In genomic region chr1:167934407-167935251, GRCh38 we compare ENCODE assay signal across 8 cellular contexts. TPM values are rescaled to one million over a fixed set of nuclear protein-coding genes. Genes with fewer than 3 reads are reported as not detected.
A peak's percentile ranks its signal among the peaks of the same experiment; 100 is the strongest.
DNase-seq lines count a peak whose midpoint lies in the region; ATAC-seq and TF ChIP-seq lines count a peak whose summit lies in the region.

No MANE protein-coding gene starts in this region.

- DNase-seq in activated T-cell treated with anti-CD3 and anti-CD28 coated beads, Interleukin-2, amount 50 U/mL, for 72 hours: no peak
- no peak for DNase-seq in activated T-cell treated with anti-CD3 and anti-CD28 coated beads, Interleukin-2, amount 50 U/mL, for 1 hour
- DNase-seq in SJCRH30 (no peak), DMS 273 treated with DMSO at 0.1 percent for 48 hours (lab: John Stamatoyannopoulos, UW) (no peak)

- peak overlapping the region; percentile 75 for H2AFZ ChIP-seq in parathyroid adenoma

- H3K4me1 Mint-ChIP-seq in activated T-cell treated with anti-CD3 and anti-CD28 coated beads, Interleukin-2, amount 50 U/mL, for 72 hours (ENCODE audit: low read depth): peaks cover 41% of the 10 kb centered on the region

- H3K27ac ChIP-seq in SJCRH30: peak overlapping the region; percentile 97
- peak overlapping the region; percentile 93 to 96 for H3K27ac ChIP-seq in esophagus (ENCODE audit: low read depth in 2 of 2, low read length in 1 of 2)
- H3K27ac ChIP-seq in parathyroid adenoma: peak overlapping the region; percentile 99

- H3K4me3 Mint-ChIP-seq in activated T-cell treated with anti-CD3 and anti-CD28 coated beads, Interleukin-2, amount 50 U/mL, for 72 hours: peak overlapping the region; percentile 88 to 91

- H3K79me2 ChIP-seq in parathyroid adenoma: peaks cover 16% of the 10 kb centered on the region

- peaks cover 5 to 6% of the 10 kb centered on the region in 2 donors for H3K36me3 Mint-ChIP-seq in activated T-cell treated with anti-CD3 and anti-CD28 coated beads, Interleukin-2, amount 50 U/mL, for 72 hours (ENCODE audit: insufficient read depth in 2 of 2)

- H3K9ac ChIP-seq in parathyroid adenoma: no peak overlapping the region

- H3K27ac Mint-ChIP-seq in activated T-cell treated with anti-CD3 and anti-CD28 coated beads, Interleukin-2, amount 50 U/mL, for 72 hours: peak overlapping the region; percentile 85

- no peaks in the 10 kb centered on the region; the same call in 1 of the 2 replicates for H3K4me1 ChIP-seq in SJCRH30
- no peaks in the 10 kb centered on the region for H3K4me1 ChIP-seq in esophagus (ENCODE audit: control insufficient read depth in 2 of 2, insufficient read depth in 2 of 2, low read length in 1 of 2)
- no peaks in the 10 kb centered on the region for H3K4me1 ChIP-seq in parathyroid adenoma

- peak overlapping the region; percentile 71 for H3K4me3 ChIP-seq in SJCRH30
- H3K4me3 ChIP-seq in esophagus (ENCODE audit: low read depth in 1 of 2, low read length in 2 of 2): peak overlapping the region; percentile 82 to 98
- peak overlapping the region; percentile 80 for H3K4me3 ChIP-seq in parathyroid adenoma (ENCODE audit: low read depth, low read length)

- no peak for TF ChIP-seq CTCF in parathyroid adenoma (IDR thresholded peaks at IDR 0.05)

- H3K36me3 ChIP-seq in SJCRH30 (no peaks in the 10 kb centered on the region), esophagus (ENCODE audit: control insufficient read depth in 2 of 2, insufficient read depth in 2 of 2, low read length in 1 of 2) (no peaks in the 10 kb centered on the region), parathyroid adenoma (ENCODE audit: control insufficient read depth, insufficient read depth, low read length) (no peaks in the 10 kb centered on the region)

- H3K9me3 Mint-ChIP-seq in activated T-cell treated with anti-CD3 and anti-CD28 coated beads, Interleukin-2, amount 50 U/mL, for 72 hours: no peaks in the 10 kb centered on the region

- peak overlapping the region; percentile 87 for H3K4me2 ChIP-seq in parathyroid adenoma (ENCODE audit: low read length)

- H3K27me3 Mint-ChIP-seq in activated T-cell treated with anti-CD3 and anti-CD28 coated beads, Interleukin-2, amount 50 U/mL, for 72 hours (ENCODE audit: low read depth): no peaks in the 10 kb centered on the region

- 10 to 15% methylated on average over 4 of the region's 4 CpGs for WGBS in esophagus, 2 donors

- H3K9me3 ChIP-seq in SJCRH30 (replicated peaks) (no peaks in the 10 kb centered on the region), esophagus (ENCODE audit: control insufficient read depth in 2 of 2, insufficient read depth in 1 of 2, low read depth in 1 of 2, low read length in 1 of 2) (no peaks in the 10 kb centered on the region), parathyroid adenoma (ENCODE audit: control insufficient read depth, low read length) (no peaks in the 10 kb centered on the region)

- no peak for ATAC-seq in activated T-cell treated with anti-CD3 and anti-CD28 coated beads, Interleukin-2, amount 50 U/mL, for 72 hours (replicated peaks in 1 of 2)
- ATAC-seq in HG03025 (IDR thresholded peaks at IDR 0.05; ENCODE audit: low FRiP score, unreplicated experiment) (no peak), GM19324 (IDR thresholded peaks at IDR 0.05; ENCODE audit: low FRiP score, unreplicated experiment) (no peak)

- H3K27me3 ChIP-seq in SJCRH30: no peaks in the 10 kb centered on the region
- H3K27me3 ChIP-seq in esophagus (ENCODE audit: control insufficient read depth in 1 of 2, insufficient read depth in 2 of 2, low read length in 2 of 2): no peaks in the 10 kb centered on the region
- no peaks in the 10 kb centered on the region for H3K27me3 ChIP-seq in parathyroid adenoma (ENCODE audit: control insufficient read depth, insufficient read depth, low read length)

RNA-seq across cellular contexts. Expression of gene DCAF6, which starts 1.9 kb away (rescaled TPM):
- 10 to 100 TPM; 33.2 to 35.0 TPM for total RNA-seq in activated T-cell treated with anti-CD3 and anti-CD28 coated beads, Interleukin-2, amount 50 U/mL, for 72 hours
- 34.7 and 34.8 TPM in 2 replicates for total RNA-seq in SJCRH30 (2014; rRNA removed; shearing (Covaris generic))
- 10 to 100 TPM; 17.7 to 18.0 TPM for polyA plus RNA-seq in esophagus

RNA-seq across cellular contexts. Expression of gene MPC2, which starts 2.2 kb away (rescaled TPM):
- total RNA-seq in activated T-cell treated with anti-CD3 and anti-CD28 coated beads, Interleukin-2, amount 50 U/mL, for 72 hours: 10 to 100 TPM; 66.3 to 71.6 TPM
- 41.2 and 45.5 TPM in 2 replicates for total RNA-seq in SJCRH30 (2014; rRNA removed; shearing (Covaris generic))
- polyA plus RNA-seq in esophagus: 10 to 100 TPM; 28.7 to 34.2 TPM

RNA-seq across cellular contexts. Expression of gene ADCY10, which starts 20.7 kb away (rescaled TPM):
- under 1 TPM; 0.07 to 0.12 TPM for total RNA-seq in activated T-cell treated with anti-CD3 and anti-CD28 coated beads, Interleukin-2, amount 50 U/mL, for 72 hours
- total RNA-seq in SJCRH30 (2014; rRNA removed; shearing (Covaris generic)): 0.13 and 0.38 TPM in 2 replicates
- polyA plus RNA-seq in esophagus: under 1 TPM in 1 of 2 donors, not detected in 1; 0.04 TPM
